ENCODE assay signal across 8 cellular contexts in the genomic region with DNA sequence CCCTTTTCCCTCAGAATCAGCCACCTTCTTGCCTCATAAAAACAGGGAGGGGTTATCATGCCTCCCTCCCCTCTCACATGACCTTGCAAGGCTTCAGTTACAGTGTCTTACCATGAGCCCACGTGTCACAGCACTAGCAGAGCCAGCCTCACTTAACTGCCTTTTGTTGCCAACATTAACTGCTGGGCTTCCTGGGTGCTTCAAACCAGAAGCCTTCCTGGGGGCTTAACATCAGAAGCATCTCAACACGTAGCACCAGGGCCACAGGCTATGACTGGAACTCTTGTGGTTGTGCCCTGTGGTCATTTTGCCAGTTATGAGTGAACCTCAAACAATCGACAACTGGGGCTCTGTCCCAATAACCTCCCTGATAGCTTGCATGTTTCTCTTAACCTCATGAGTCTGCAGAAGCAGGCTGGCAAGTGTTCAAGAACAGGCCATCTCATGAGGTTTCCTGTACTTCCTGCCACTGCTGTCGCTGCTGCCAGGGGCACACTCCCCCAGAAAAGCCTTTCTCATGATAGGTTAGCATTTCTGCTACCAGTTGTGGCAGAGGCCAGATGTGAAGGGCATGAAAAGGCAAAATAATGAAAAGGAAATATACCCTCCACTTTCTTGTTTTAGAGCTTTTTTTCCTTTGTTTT.
A peak's percentile ranks its signal among the peaks of the same experiment; 100 is the strongest.
DNase-seq lines count a peak whose midpoint lies in the region; ATAC-seq and TF ChIP-seq lines count a peak whose summit lies in the region.

No MANE protein-coding gene starts in this region.

- no TSS peak for BruUV-seq in PC-3 (replicated peaks; lab: Mats Ljungman, UMichigan)

- TF ChIP-seq CTCF in PC-3 (conservative IDR thresholded peaks at IDR 0.05; ENCODE audit: low read depth, low read length), result no peak

- peak overlapping the region; percentile 46; the same call in 1 of the 2 replicates for H2AFZ ChIP-seq in PC-3 (ENCODE audit: low read length)

- H3K9ac ChIP-seq in PC-3 (ENCODE audit: low read length), result no peak overlapping the region

- H3K4me1 Mint-ChIP-seq in activated T-helper 1 cell treated with anti-CD3 and anti-CD28 coated beads, Interleukin-12 subunit alpha, Interleukin-12 subunit beta, Interleukin-2, Interleukin-4 antibody, amounts not matched to agents 30 ng/mL and 10 ng/mL and 1 ng/mL, durations not matched to agents 14 hours and 24 hours and 36 hours (ENCODE audit: low read depth), result peaks cover 24% of the 10 kb centered on the region

- H3K36me3 ChIP-seq in PC-3 (ENCODE audit: low read depth, low read length), result no peaks in the 10 kb centered on the region

- H3K27ac ChIP-seq in PC-3 (ENCODE audit: low read length), result peak overlapping the region; percentile 35

- POLR2A ChIA-PET in PC-3 (lab: Charles Lee; ENCODE audit: unreplicated experiment), result no interaction called here

- H3K9me3 Mint-ChIP-seq in activated T-helper 1 cell treated with anti-CD3 and anti-CD28 coated beads, Interleukin-12 subunit alpha, Interleukin-12 subunit beta, Interleukin-2, Interleukin-4 antibody, amounts not matched to agents 30 ng/mL and 10 ng/mL and 1 ng/mL, durations not matched to agents 14 hours and 24 hours and 36 hours, result peaks cover 9% of the 10 kb centered on the region

- CTCF ChIA-PET in PC-3 (lab: Charles Lee), result no interaction called here

- ATAC-seq in HG02642 (IDR thresholded peaks at IDR 0.05; ENCODE audit: poor library complexity, unreplicated experiment) (peak; percentile 57), PC-3 (peak; percentile 39; the same call in 1 of the 2 replicates), left ventricle myocardium superior (peak; percentile 16), HG02884 (IDR thresholded peaks at IDR 0.05; ENCODE audit: unreplicated experiment) (no peak)

- H3K36me3 Mint-ChIP-seq in activated T-helper 1 cell treated with anti-CD3 and anti-CD28 coated beads, Interleukin-12 subunit alpha, Interleukin-12 subunit beta, Interleukin-2, Interleukin-4 antibody, amounts not matched to agents 30 ng/mL and 10 ng/mL and 1 ng/mL, durations not matched to agents 14 hours and 24 hours and 36 hours (ENCODE audit: low read depth), result peaks cover 6% of the 10 kb centered on the region

- H3K27me3 Mint-ChIP-seq in activated T-helper 1 cell treated with anti-CD3 and anti-CD28 coated beads, Interleukin-12 subunit alpha, Interleukin-12 subunit beta, Interleukin-2, Interleukin-4 antibody, amounts not matched to agents 30 ng/mL and 10 ng/mL and 1 ng/mL, durations not matched to agents 14 hours and 24 hours and 36 hours (ENCODE audit: insufficient read depth), result no peaks in the 10 kb centered on the region

- no peaks in the 10 kb centered on the region for H3K79me2 ChIP-seq in PC-3 (ENCODE audit: low read length)

- H3K27me3 ChIP-seq in PC-3 (ENCODE audit: low read length), result no peaks in the 10 kb centered on the region

- no peak overlapping the region for H3K4me3 Mint-ChIP-seq in activated T-helper 1 cell treated with anti-CD3 and anti-CD28 coated beads, Interleukin-12 subunit alpha, Interleukin-12 subunit beta, Interleukin-2, Interleukin-4 antibody, amounts not matched to agents 30 ng/mL and 10 ng/mL and 1 ng/mL, durations not matched to agents 14 hours and 24 hours and 36 hours

- H3F3A ChIP-seq in PC-3 (ENCODE audit: low read length, unreplicated experiment), result no peaks in the 10 kb centered on the region

- H3K27ac Mint-ChIP-seq in activated T-helper 1 cell treated with anti-CD3 and anti-CD28 coated beads, Interleukin-12 subunit alpha, Interleukin-12 subunit beta, Interleukin-2, Interleukin-4 antibody, amounts not matched to agents 30 ng/mL and 10 ng/mL and 1 ng/mL, durations not matched to agents 14 hours and 24 hours and 36 hours, result peak overlapping the region; percentile 89

- in situ Hi-C loops in ACHN (cut with HindIII; ENCODE audit: low pct_ligation_motif_present, low pct_unique_long_range_greater_than_20kb, low sequenced_read_pairs), result no loop called here

- 0 out of 2 replicates have a peak overlapping the region, but pooled peaks have one; percentile 9 for H3K4me2 ChIP-seq in PC-3 (ENCODE audit: low read length)

- no peak overlapping the region for H3K4me3 ChIP-seq in PC-3 (ENCODE audit: low read length)

- H3K9me2 ChIP-seq in PC-3 (replicated peaks; ENCODE audit: low read length), result no peaks in the 10 kb centered on the region

- intact Hi-C loops in PC-3 (cut with micrococcal nuclease) (no loop called here), left ventricle myocardium superior (cut with micrococcal nuclease) (no loop called here)
- intact Hi-C loops in activated T-helper 1 cell treated with anti-CD3 and anti-CD28 coated beads, Interleukin-12 subunit alpha, Interleukin-12 subunit beta, Interleukin-2, Interleukin-4 antibody, amounts not matched to agents 30 ng/mL and 10 ng/mL and 1 ng/mL, durations not matched to agents 14 hours and 24 hours and 36 hours (cut with micrococcal nuclease), result loop anchor here (1.0 kb wide), 2 partner anchors 10 to 42 kb away; no protein-coding TSS in a partner anchor

- no peaks in the 10 kb centered on the region for H3K9me3 ChIP-seq in PC-3 (ENCODE audit: low read length)

- peaks cover 30% of the 10 kb centered on the region for H3K4me1 ChIP-seq in PC-3 (ENCODE audit: insufficient read depth, low read length)

- DNase-seq in EL (peak; percentile 46), PC-3 (peak; percentile 76), left ventricle myocardium superior (peak; percentile 55), ACHN (no peak)
- DNase-seq in activated T-helper 1 cell treated with anti-CD3 and anti-CD28 coated beads, Interleukin-12 subunit alpha, Interleukin-12 subunit beta, Interleukin-2, Interleukin-4 antibody, amounts not matched to agents 30 ng/mL and 10 ng/mL and 1 ng/mL, durations not matched to agents 14 hours and 24 hours and 36 hours (ENCODE audit: low spot score), result peak; percentile 55
- DNase-seq in stimulated activated CD8-positive, alpha-beta memory T cell treated with anti-CD3 and anti-CD28 coated beads, Interleukin-15, amount 100 ng/mL, for 4 hours (ENCODE audit: low read depth in 2 of 2), result peak; percentile 1 to 12

- no peaks in the 10 kb centered on the region for H4K20me1 ChIP-seq in PC-3 (ENCODE audit: low read length)
